36 cellular contexts compared by ENCODE assay signal in genomic region chr1:38640371-38640770, GRCh38.
"Had no signal": no experiment of that assay in that cellular context is flagged by ENCODE, and none has a peak within 500 bp of the region (broad histone marks: within the 10 kb centered on the region; RNA-seq: fewer than 3 reads in every experiment).

No MANE protein-coding gene starts in this region.

- H3K4me1 Mint-ChIP-seq: activated B cell treated with CpG ODN at 0.5 μM for 24 hours; activated CD4-positive, alpha-beta T cell treated with anti-CD3 and anti-CD28 coated beads, Interleukin-2, amount 10 ng/mL, durations not matched to agents 24 days and 14 days; activated CD8-positive, alpha-beta memory T cell treated with anti-CD3 and anti-CD28 coated beads, Interleukin-2, amount 10 ng/mL, durations not matched to agents 7 days and 5 days; activated naive CD4-positive, alpha-beta T cell treated with anti-CD3 and anti-CD28 coated beads, Interleukin-2, amount 10 ng/mL, durations not matched to agents 7 days and 5 days; activated naive CD4-positive, alpha-beta T cell treated with anti-CD3 and anti-CD28 coated beads, Interleukin-2, amount 50 U/mL, for 24 hours; activated naive CD8-positive, alpha-beta T cell treated with anti-CD3 and anti-CD28 coated beads, Interleukin-2, amount 10 ng/mL, durations not matched to agents 7 days and 5 days; activated naive CD8-positive, alpha-beta T cell treated with anti-CD3 and anti-CD28 coated beads, Interleukin-2, amount 50 U/mL, for 24 hours; brain; central memory CD8-positive, alpha-beta T cell had no signal

- H3K27ac ChIP-seq: ascending aorta, VCaP had no signal

- H3K36me3 Mint-ChIP-seq: activated CD4-positive, alpha-beta memory T cell treated with anti-CD3 and anti-CD28 coated beads for 36 hours; activated CD8-positive, alpha-beta memory T cell treated with anti-CD3 and anti-CD28 coated beads, Interleukin-2, amount 10 ng/mL, durations not matched to agents 7 days and 5 days; activated naive CD4-positive, alpha-beta T cell treated with anti-CD3 and anti-CD28 coated beads, Interleukin-2, amount 10 ng/mL, durations not matched to agents 7 days and 5 days; activated naive CD4-positive, alpha-beta T cell treated with anti-CD3 and anti-CD28 coated beads, Interleukin-2, amount 50 U/mL, for 24 hours; activated naive CD8-positive, alpha-beta T cell; activated naive CD8-positive, alpha-beta T cell treated with anti-CD3 and anti-CD28 coated beads, Interleukin-2, amount 10 ng/mL, durations not matched to agents 7 days and 5 days; brain had no signal

- H3K27ac Mint-ChIP-seq: activated B cell treated with CpG ODN at 0.5 μM for 24 hours; activated CD4-positive, alpha-beta memory T cell treated with anti-CD3 and anti-CD28 coated beads for 36 hours; activated CD4-positive, alpha-beta T cell treated with anti-CD3 and anti-CD28 coated beads, Interleukin-2, amount 10 ng/mL, durations not matched to agents 24 days and 14 days; activated CD8-positive, alpha-beta memory T cell treated with anti-CD3 and anti-CD28 coated beads, Interleukin-2, amount 10 ng/mL, durations not matched to agents 7 days and 5 days; activated CD8-positive, alpha-beta T cell treated with anti-CD3 and anti-CD28 coated beads, Interleukin-2, amount 10 ng/mL, durations not matched to agents 7 days and 5 days; activated naive CD4-positive, alpha-beta T cell treated with anti-CD3 and anti-CD28 coated beads, Interleukin-2, amount 10 ng/mL, durations not matched to agents 7 days and 5 days; activated naive CD4-positive, alpha-beta T cell treated with anti-CD3 and anti-CD28 coated beads, Interleukin-2, amount 50 U/mL, for 24 hours; activated naive CD8-positive, alpha-beta T cell; activated naive CD8-positive, alpha-beta T cell treated with anti-CD3 and anti-CD28 coated beads, Interleukin-2, amount 10 ng/mL, durations not matched to agents 7 days and 5 days; activated naive CD8-positive, alpha-beta T cell treated with anti-CD3 and anti-CD28 coated beads, Interleukin-2, amount 50 U/mL, for 24 hours; activated T-cell treated with anti-CD3 and anti-CD28 coated beads, Interleukin-2, amount 50 U/mL, for 24 hours; activated T-helper 2 cell treated with anti-CD3 and anti-CD28 coated beads, Interferon-gamma antibody, Interleukin-2, Interleukin-4, amounts not matched to agents 10 μg/mL and 5 μg/mL and 100 μg/mL, durations not matched to agents 14 hours and 24 hours and 36 hours; brain; T-helper 1 cell treated with Interleukin-12 subunit alpha and Interleukin-12 subunit beta and Interleukin-4 antibody, amounts not matched to agents 30 μg/mL and 1 μg/mL, for 36 hours; T-helper 2 cell treated with Interferon-gamma antibody and Interleukin-4, amounts not matched to agents 5 μg/mL and 100 μg/mL, for 36 hours had no signal

- FAIRE-seq: TTC549 had no signal

- ATAC-seq: activated CD8-positive, alpha-beta memory T cell treated with anti-CD3 and anti-CD28 coated beads, Interleukin-2, amount 10 ng/mL, durations not matched to agents 7 days and 5 days; activated CD8-positive, alpha-beta T cell treated with anti-CD3 and anti-CD28 coated beads, Interleukin-2, amount 10 ng/mL, durations not matched to agents 7 days and 5 days; activated naive CD8-positive, alpha-beta T cell treated with anti-CD3 and anti-CD28 coated beads, Interleukin-2, amount 50 U/mL, for 24 hours had no signal

- H3K36me3 ChIP-seq: ascending aorta had no signal

- H3K4me1 ChIP-seq: ascending aorta had no signal

- H3K9me3 ChIP-seq: ascending aorta had no signal

- H3K4me3 Mint-ChIP-seq: activated B cell treated with CpG ODN at 0.5 μM for 24 hours; activated CD4-positive, alpha-beta memory T cell treated with anti-CD3 and anti-CD28 coated beads for 36 hours; activated CD4-positive, alpha-beta T cell treated with anti-CD3 and anti-CD28 coated beads, Interleukin-2, amount 10 ng/mL, durations not matched to agents 24 days and 14 days; activated CD8-positive, alpha-beta memory T cell treated with anti-CD3 and anti-CD28 coated beads, Interleukin-2, amount 10 ng/mL, durations not matched to agents 7 days and 5 days; activated CD8-positive, alpha-beta T cell treated with anti-CD3 and anti-CD28 coated beads, Interleukin-2, amount 10 ng/mL, durations not matched to agents 7 days and 5 days; activated naive CD4-positive, alpha-beta T cell treated with anti-CD3 and anti-CD28 coated beads, Interleukin-2, amount 10 ng/mL, durations not matched to agents 7 days and 5 days; activated naive CD4-positive, alpha-beta T cell treated with anti-CD3 and anti-CD28 coated beads, Interleukin-2, amount 50 U/mL, for 24 hours; activated naive CD8-positive, alpha-beta T cell; activated naive CD8-positive, alpha-beta T cell treated with anti-CD3 and anti-CD28 coated beads, Interleukin-2, amount 10 ng/mL, durations not matched to agents 7 days and 5 days; activated naive CD8-positive, alpha-beta T cell treated with anti-CD3 and anti-CD28 coated beads, Interleukin-2, amount 50 U/mL, for 24 hours; activated T-cell treated with anti-CD3 and anti-CD28 coated beads, Interleukin-2, amount 50 U/mL, for 24 hours; brain; central memory CD8-positive, alpha-beta T cell; T-helper 1 cell treated with Interleukin-12 subunit alpha and Interleukin-12 subunit beta and Interleukin-4 antibody, amounts not matched to agents 30 μg/mL and 1 μg/mL, for 36 hours; T-helper 2 cell treated with Interferon-gamma antibody and Interleukin-4, amounts not matched to agents 5 μg/mL and 100 μg/mL, for 36 hours had no signal

- DNase-seq: activated B cell treated with CpG ODN at 0.5 μM for 24 hours; activated CD4-positive, alpha-beta memory T cell treated with anti-CD3 and anti-CD28 coated beads for 36 hours; activated CD4-positive, alpha-beta T cell treated with anti-CD3 and anti-CD28 coated beads for 4 hours; activated CD4-positive, alpha-beta T cell treated with anti-CD3 and anti-CD28 coated beads, Interleukin-2, amount 10 ng/mL, durations not matched to agents 24 days and 14 days; activated CD4-positive, alpha-beta T cell treated with anti-CD3 and anti-CD28 coated beads, Interleukin-2, amount 50 U/mL, for 1 hour; activated CD4-positive, alpha-beta T cell treated with anti-CD3 and anti-CD28 coated beads, Interleukin-2, amount 50 U/mL, for 4 hours; activated CD4-positive, CD25-positive, alpha-beta regulatory T cell treated with anti-CD3 and anti-CD28 coated beads, Interleukin-2, amount 50 U/mL, for 72 hours; activated CD8-positive, alpha-beta memory T cell treated with anti-CD3 and anti-CD28 coated beads for 24 hours; activated CD8-positive, alpha-beta memory T cell treated with anti-CD3 and anti-CD28 coated beads, Interleukin-2, amount 10 ng/mL, durations not matched to agents 7 days and 5 days; activated CD8-positive, alpha-beta memory T cell treated with anti-CD3 and anti-CD28 coated beads, Interleukin-2, amount 50 U/mL, for 48 hours; activated CD8-positive, alpha-beta T cell treated with anti-CD3 and anti-CD28 coated beads, Interleukin-2, amount 10 ng/mL, durations not matched to agents 7 days and 5 days; activated effector memory CD4-positive, alpha-beta T cell treated with Interleukin-2 at 50 U/mL for 16 hours; activated gamma-delta T cell; activated naive CD4-positive, alpha-beta T cell treated with anti-CD3 and anti-CD28 coated beads, Interleukin-2, amount 10 ng/mL, durations not matched to agents 7 days and 5 days; activated naive CD4-positive, alpha-beta T cell treated with Interleukin-2 at 50 U/mL for 16 hours; activated naive CD8-positive, alpha-beta T cell treated with anti-CD3 and anti-CD28 coated beads, Interleukin-2, amount 10 ng/mL, durations not matched to agents 7 days and 5 days; activated naive CD8-positive, alpha-beta T cell treated with anti-CD3 and anti-CD28 coated beads, Interleukin-2, amount 50 U/mL, for 24 hours; activated T-cell treated with anti-CD3 and anti-CD28 coated beads, Interleukin-2, amount 50 U/mL, for 24 hours; activated T-cell treated with anti-CD3 and anti-CD28 coated beads, Interleukin-2, amount 50 U/mL, for 48 hours; amygdala; anterior cingulate cortex; cerebellar nuclear complex; SW 1271; T-helper 1 cell; T-helper 2 cell; T-helper 9 cell had no signal

- H3K27me3 ChIP-seq: ascending aorta had no signal

- H3K9me3 Mint-ChIP-seq: activated CD4-positive, alpha-beta memory T cell treated with anti-CD3 and anti-CD28 coated beads for 36 hours; activated CD4-positive, alpha-beta T cell treated with anti-CD3 and anti-CD28 coated beads, Interleukin-2, amount 10 ng/mL, durations not matched to agents 24 days and 14 days; activated naive CD4-positive, alpha-beta T cell treated with anti-CD3 and anti-CD28 coated beads, Interleukin-2, amount 50 U/mL, for 24 hours; activated T-cell treated with anti-CD3 and anti-CD28 coated beads, Interleukin-2, amount 50 U/mL, for 24 hours had no signal

- H3K4me3 ChIP-seq: ascending aorta had no signal
